35 cellular contexts compared by ENCODE assay signal in genomic region chr18:46271488-46271887, GRCh38.
"Had no signal": no experiment of that assay in that cellular context is flagged by ENCODE, and none has a peak within 500 bp of the region (broad histone marks: within the 10 kb centered on the region; RNA-seq: fewer than 3 reads in every experiment).

No MANE protein-coding gene starts in this region.

- DNase-seq: Karpas-422, Kasumi-1, KG1, MG63, MM.1S, MV-4-11, NCI-H1048, NCI-H1092, NCI-H1092 treated with DMSO at 0.1 percent for 48 hours, NCI-H1105, NCI-H1105 treated with DMSO at 0.1 percent for 48 hours, NCI-H1417, NCI-H1417 treated with DMSO at 0.1 percent for 48 hours, NCI-H1436, NCI-H1436 treated with DMSO at 0.1 percent for 48 hours, NCI-H146, NCI-H1694, NCI-H1694 treated with DMSO at 0.1 percent for 48 hours, NCI-H187, NCI-H187 treated with DMSO at 0.1 percent for 48 hours, NCI-H1930, NCI-H2029, NCI-H2029 treated with DMSO at 0.1 percent for 48 hours, NCI-H2081, NCI-H2081 treated with DMSO at 0.1 percent for 48 hours, NCI-H2107, NCI-H2171, NCI-H2171 treated with DMSO at 0.1 percent for 48 hours, NCI-H2227 treated with DMSO at 0.1 percent for 48 hours, NCI-H226, NCI-H345, NCI-H446, NCI-H446 treated with DMSO at 0.1 percent for 48 hours, NCI-H510A had no signal

- H3K9me3 ChIP-seq: MG63 had no signal

- H3K27me3 ChIP-seq: MG63 had no signal

- H3K9ac ChIP-seq: KMS-11 had no signal

- H3K4me3 ChIP-seq: MG63 had no signal

- H3K36me3 ChIP-seq: MG63 had no signal

- H3K4me2 ChIP-seq: KMS-11 had no signal

- H3K27ac ChIP-seq: KMS-11 had no signal
